1 cellular context compared by ENCODE assay signal in genomic region chr11:795638-796564, GRCh38.
TF ChIP-seq lines count a peak whose summit lies in the region.

No MANE protein-coding gene starts in this region.

TF ChIP-seq in HepG2, 621 proteins besides CTCF, POLR2A, EP300 and RAD21 (continues in another document):
- TF ChIP-seq TFDP2 (CRISPR knock-in tag; IDR thresholded peaks at IDR 0.05) (0 out of 2 replicates have a peak, but pooled peaks have one; percentile 10), THRA (CRISPR knock-in tag; IDR thresholded peaks at IDR 0.05; ENCODE audit: borderline replicate concordance) (no peak), ZNF20 (CRISPR knock-in tag; IDR thresholded peaks at IDR 0.05) (no peak), BCLAF1 (IDR thresholded peaks at IDR 0.05) (no peak), ZBTB4 (CRISPR knock-in tag; IDR thresholded peaks at IDR 0.05; ENCODE audit: borderline replicate concordance) (no peak), SALL1 (CRISPR knock-in tag; IDR thresholded peaks at IDR 0.05) (0 out of 2 replicates have a peak, but pooled peaks have one; percentile 2), RBM22 (optimal IDR thresholded peaks at IDR 0.05; ENCODE audit: low read length) (no peak), ZNF343 (CRISPR knock-in tag; IDR thresholded peaks at IDR 0.05) (no peak), KDM5A (IDR thresholded peaks at IDR 0.05; ENCODE audit: borderline replicate concordance, low read length) (no peak), POLR2AphosphoS2 (IDR thresholded peaks at IDR 0.05; ENCODE audit: low read depth, low read length) (no peak), ZNF543 (CRISPR knock-in tag; IDR thresholded peaks at IDR 0.05) (no peak), ZMYM3 (CRISPR knock-in tag; IDR thresholded peaks at IDR 0.05) (no peak), SMARCC2 (IDR thresholded peaks at IDR 0.05) (no peak), ZNF556 (CRISPR knock-in tag; IDR thresholded peaks at IDR 0.05; ENCODE audit: borderline replicate concordance) (no peak), ZNF414 (CRISPR knock-in tag; IDR thresholded peaks at IDR 0.05) (no peak), BCL6 (CRISPR knock-in tag; IDR thresholded peaks at IDR 0.05) (no peak), FUBP1 (CRISPR knock-in tag; IDR thresholded peaks at IDR 0.05; ENCODE audit: borderline replicate concordance) (no peak), GTF3A (CRISPR knock-in tag; conservative IDR thresholded peaks at IDR 0.05) (no peak), LBX2 (CRISPR knock-in tag; IDR thresholded peaks at IDR 0.05; ENCODE audit: borderline replicate concordance) (no peak), ZNF18 (CRISPR knock-in tag; IDR thresholded peaks at IDR 0.05; ENCODE audit: insufficient replicate concordance) (peak; percentile 49), KMT2B (CRISPR knock-in tag; IDR thresholded peaks at IDR 0.05) (no peak), MZF1 (CRISPR knock-in tag; IDR thresholded peaks at IDR 0.05; ENCODE audit: borderline replicate concordance) (no peak), ZNF441 (CRISPR knock-in tag; IDR thresholded peaks at IDR 0.05; ENCODE audit: borderline replicate concordance) (no peak), MXD3 (CRISPR knock-in tag; IDR thresholded peaks at IDR 0.05) (no peak; the same call in 1 of the 2 replicates), SKI (IDR thresholded peaks at IDR 0.05; ENCODE audit: partially characterized antibody) (peak; percentile 39), IRX3 (CRISPR knock-in tag; IDR thresholded peaks at IDR 0.05; ENCODE audit: borderline replicate concordance, low read depth) (no peak), ZNF775 (CRISPR knock-in tag; IDR thresholded peaks at IDR 0.05; ENCODE audit: borderline replicate concordance) (no peak), ZNF607 (CRISPR knock-in tag; IDR thresholded peaks at IDR 0.05; ENCODE audit: borderline replicate concordance) (no peak), PRMT3 (CRISPR knock-in tag; IDR thresholded peaks at IDR 0.05; ENCODE audit: borderline replicate concordance, low read depth) (no peak), ZNF326 (CRISPR knock-in tag; IDR thresholded peaks at IDR 0.05; ENCODE audit: borderline replicate concordance) (no peak), ATM (IDR thresholded peaks at IDR 0.05; ENCODE audit: borderline replicate concordance) (no peak), ZNF331 (CRISPR knock-in tag; IDR thresholded peaks at IDR 0.05) (no peak), ZBTB21 (CRISPR knock-in tag; IDR thresholded peaks at IDR 0.05) (no peak), MNT (IDR thresholded peaks at IDR 0.05) (peak; percentile 76), POGK (CRISPR knock-in tag; conservative IDR thresholded peaks at IDR 0.05) (no peak), ZSCAN22 (CRISPR knock-in tag; IDR thresholded peaks at IDR 0.05) (no peak), RFXAP (CRISPR knock-in tag; IDR thresholded peaks at IDR 0.05; ENCODE audit: borderline replicate concordance) (no peak; the same call in 1 of the 2 replicates), POLR2G (IDR thresholded peaks at IDR 0.05; ENCODE audit: low read depth, low read length) (no peak), TBX3 (IDR thresholded peaks at IDR 0.05; ENCODE audit: borderline replicate concordance) (no peak), ZNF773 (CRISPR knock-in tag; IDR thresholded peaks at IDR 0.05; ENCODE audit: borderline replicate concordance) (no peak), BATF2 (CRISPR knock-in tag; IDR thresholded peaks at IDR 0.05) (no peak), HNF1B (CRISPR knock-in tag; IDR thresholded peaks at IDR 0.05) (peak; percentile 36; the same call in 1 of the 2 replicates), ZBTB38 (CRISPR knock-in tag; IDR thresholded peaks at IDR 0.05) (no peak)
